Comparison of ENCODE assay signal across 1 cellular context in genomic region chrX:101190736-101191135, GRCh38.
TF ChIP-seq lines count a peak whose summit lies in the region.

No MANE protein-coding gene starts in this region.

TF ChIP-seq in IMR-90, 13 proteins besides CTCF, POLR2A, EP300 and RAD21:
- no peak for TF ChIP-seq RFX5 (IDR thresholded peaks at IDR 0.05; ENCODE audit: low read depth, low read length)
- TF ChIP-seq CEBPB (IDR thresholded peaks at IDR 0.05; ENCODE audit: low read depth, low read length): no peak
- TF ChIP-seq SMC3 (IDR thresholded peaks at IDR 0.05; ENCODE audit: low read depth, low read length): no peak
- TF ChIP-seq FOS (IDR thresholded peaks at IDR 0.05; ENCODE audit: low read depth, low read length): no peak
- TF ChIP-seq NFE2L2 (IDR thresholded peaks at IDR 0.05; ENCODE audit: low read depth, low read length): no peak
- TF ChIP-seq RCOR1 (IDR thresholded peaks at IDR 0.05; ENCODE audit: insufficient replicate concordance, low read length): no peak
- TF ChIP-seq USF2 (IDR thresholded peaks at IDR 0.05; ENCODE audit: low read depth, low read length): no peak
- TF ChIP-seq BHLHE40 (IDR thresholded peaks at IDR 0.05; ENCODE audit: low read depth, low read length): no peak
- TF ChIP-seq MXI1 (IDR thresholded peaks at IDR 0.05; ENCODE audit: borderline replicate concordance, low read depth, low read length): no peak
